9 cellular contexts compared by ENCODE assay signal in the genomic region with DNA sequence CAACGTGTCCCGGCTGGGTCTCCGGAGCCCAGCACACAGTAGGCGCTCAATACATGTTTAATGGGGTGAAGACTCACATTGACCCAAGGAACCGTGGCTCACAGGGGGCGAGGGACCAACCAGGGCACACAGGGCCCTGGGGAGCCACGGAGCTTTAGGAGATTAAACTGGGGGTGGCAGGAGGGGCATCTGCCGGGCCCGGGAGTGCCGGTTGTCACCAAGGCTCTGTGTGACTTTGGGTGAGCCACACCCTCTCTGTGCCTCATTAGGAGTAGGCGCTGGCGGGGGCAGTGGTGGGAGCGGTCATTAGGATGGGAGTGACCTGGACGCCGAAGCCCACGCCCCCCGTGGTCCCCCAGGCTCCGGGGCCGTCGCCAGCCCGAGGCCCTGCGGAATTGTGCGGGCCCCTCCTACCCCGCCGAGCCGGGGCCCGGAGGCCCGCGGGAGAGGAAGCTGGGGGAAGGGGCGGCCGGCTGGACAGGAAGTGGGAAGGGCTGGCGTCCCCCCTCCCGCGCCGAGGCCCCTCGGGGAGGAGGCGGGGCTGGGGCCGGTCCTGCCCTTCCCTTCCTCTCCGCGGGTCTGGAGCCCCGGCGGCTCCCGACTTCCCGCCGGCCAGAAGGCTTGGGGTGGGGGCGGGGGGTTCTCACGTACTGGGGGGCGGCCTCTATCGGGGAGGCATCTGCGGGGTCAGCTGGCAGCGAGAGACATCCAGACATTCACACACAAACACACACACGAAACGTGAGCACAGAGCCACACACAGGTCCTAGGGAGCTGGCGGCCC. TPM values are rescaled to one million over a fixed set of nuclear protein-coding genes. Genes with fewer than 3 reads are reported as not detected.
A peak's percentile ranks its signal among the peaks of the same experiment; 100 is the strongest.
DNase-seq lines count a peak whose midpoint lies in the region; ATAC-seq lines count a peak whose summit lies in the region.
"Had no signal": no experiment of that assay in that cellular context is flagged by ENCODE, and none has a peak within 500 bp of the region (broad histone marks: within the 10 kb centered on the region; RNA-seq: fewer than 3 reads in every experiment).

No MANE protein-coding gene starts in this region.

- DNase-seq in EL (peak; percentile 89), SJSA1 (ENCODE audit: low read depth in 1 of 2, low spot score in 2 of 2) (peak; percentile 86 to 87), NCI-H2107 treated with DMSO at 0.1 percent for 48 hours (lab: John Stamatoyannopoulos, UW; ENCODE audit: unreplicated experiment) (no peak)
- DNase-seq in stimulated activated naive CD8-positive, alpha-beta T cell treated with anti-CD3 and anti-CD28 coated beads, Interleukin-15, Interleukin-2, amounts not matched to agents 100 U/mL and 50 U/mL, for 24 hours, result peak; percentile 57

- no peaks in the 10 kb centered on the region for H3K9me3 ChIP-seq in HUES6 (ENCODE audit: control insufficient read depth, insufficient read depth, low read depth, low read length)
- H3K9me3 ChIP-seq in SJSA1 (replicated peaks), result peaks cover 9% of the 10 kb centered on the region; the same call in 1 of the 2 replicates

- peak overlapping the region; percentile 86; the same call in 1 of the 2 replicates for H3K27ac ChIP-seq in HUES6 (ENCODE audit: low read depth, low read length)
- peak overlapping the region; percentile 84 for H3K27ac ChIP-seq in SJSA1
- peak overlapping the region; percentile 95 for H3K27ac ChIP-seq in cingulate gyrus (ENCODE audit: low read depth, low read length)
- peak overlapping the region; percentile 92 for H3K27ac ChIP-seq in layer of hippocampus (ENCODE audit: low read depth, low read length)
- H3K27ac ChIP-seq: foreskin keratinocyte had no signal

- H3K36me3 ChIP-seq in HUES6 (ENCODE audit: control insufficient read depth, insufficient read depth, low read length) (no peaks in the 10 kb centered on the region), SJSA1 (peaks cover 3% of the 10 kb centered on the region; the same call in 1 of the 2 replicates)

- peak overlapping the region; percentile 69 for H3K9ac ChIP-seq in HUES6 (ENCODE audit: low read length)

- H3K4me1 ChIP-seq in HUES6 (ENCODE audit: control insufficient read depth, insufficient read depth, low read length) (peaks cover 40% of the 10 kb centered on the region), SJSA1 (replicated peaks) (peaks cover 65% of the 10 kb centered on the region)

- H3K4me3 ChIP-seq in HUES6 (ENCODE audit: low read depth, low read length) (peak overlapping the region; percentile 70), SJSA1 (peak overlapping the region; percentile 29)

- no peak for ATAC-seq in stimulated activated naive CD8-positive, alpha-beta T cell treated with anti-CD3 and anti-CD28 coated beads, Interleukin-15, Interleukin-2, amounts not matched to agents 100 U/mL and 50 U/mL, for 24 hours
- ATAC-seq in HG03442 (IDR thresholded peaks at IDR 0.05; ENCODE audit: unreplicated experiment), result no peak

- H3K27me3 ChIP-seq in HUES6 (ENCODE audit: control insufficient read depth, insufficient read depth, low read length) (peaks cover 28% of the 10 kb centered on the region), SJSA1 (replicated peaks) (no peaks in the 10 kb centered on the region), layer of hippocampus (ENCODE audit: control insufficient read depth, insufficient read depth, low read length) (peaks cover 4% of the 10 kb centered on the region)
- H3K27me3 ChIP-seq: foreskin keratinocyte had no signal

RNA-seq across cellular contexts. Expression of a gene that starts 1.8 kb away (rescaled TPM):
- total RNA-seq in SJSA1 (2014; rRNA removed; shearing (Covaris generic)), result 18.9 and 43.4 TPM in 2 replicates

RNA-seq across cellular contexts. Expression of a gene that starts 20.0 kb away (rescaled TPM):
- not detected in 2 replicates for total RNA-seq in SJSA1 (2014; rRNA removed; shearing (Covaris generic))
- total RNA-seq: foreskin keratinocyte had no signal

RNA-seq across cellular contexts. Expression of a gene that starts 20.5 kb away (rescaled TPM):
- total RNA-seq in SJSA1 (2014; rRNA removed; shearing (Covaris generic)), result 2.0 and 5.4 TPM in 2 replicates

RNA-seq across cellular contexts. Expression of a gene that starts 31.5 kb away (rescaled TPM):
- 12.4 and 21.9 TPM in 2 replicates for total RNA-seq in SJSA1 (2014; rRNA removed; shearing (Covaris generic))
